ENCODE assay signal across 8 cellular contexts in genomic region chr18:62586148-62586774, GRCh38.
DNase-seq lines count a peak whose midpoint lies in the region; ATAC-seq, FAIRE-seq and TF ChIP-seq lines count a peak whose summit lies in the region.

No MANE protein-coding gene starts in this region.

- H3K36me3 Mint-ChIP-seq in activated CD4-positive, alpha-beta T cell treated with anti-CD3 and anti-CD28 coated beads, Interleukin-2, amount 10 ng/mL, durations not matched to agents 24 days and 14 days (ENCODE audit: low read depth), result peaks cover 37% of the 10 kb centered on the region

- peak overlapping the region; percentile 71 for H3K4me3 Mint-ChIP-seq in activated CD4-positive, alpha-beta T cell treated with anti-CD3 and anti-CD28 coated beads, Interleukin-2, amount 10 ng/mL, durations not matched to agents 24 days and 14 days

- no peaks in the 10 kb centered on the region for H3K27me3 Mint-ChIP-seq in activated CD4-positive, alpha-beta T cell treated with anti-CD3 and anti-CD28 coated beads, Interleukin-2, amount 10 ng/mL, durations not matched to agents 24 days and 14 days

- POLR2A ChIA-PET in A549 (lab: Yijun Ruan, JAX), result no interaction called here

- H3K27me3 ChIP-seq in colonic mucosa (no peaks in the 10 kb centered on the region), right lobe of liver (no peaks in the 10 kb centered on the region)

- H3K27ac ChIP-seq in A549, result no peak overlapping the region
- no peak overlapping the region for H3K27ac ChIP-seq in colonic mucosa
- no peak overlapping the region for H3K27ac ChIP-seq in right lobe of liver

- no peaks in the 10 kb centered on the region for H3K36me3 ChIP-seq in colonic mucosa
- peaks cover 0 to 3% (median under 1%) of the 10 kb centered on the region in 4 donors for H3K36me3 ChIP-seq in right lobe of liver

- peak overlapping the region in 1 of 2 donors; percentile 18 for H3K9ac ChIP-seq in colonic mucosa (ENCODE audit: low read depth in 2 of 2, low read length in 2 of 2)

- DNase-seq in A549 (ENCODE audit: low read depth in 1 of 2, low spot score in 1 of 2) (peak; percentile 60 to 61), NCI-H446 treated with DMSO at 0.1 percent for 48 hours (lab: John Stamatoyannopoulos, UW) (peak; percentile 11), colonic mucosa (peak; percentile 65), right lobe of liver (peak; percentile 63 to 68 (median 67))
- DNase-seq in activated CD4-positive, alpha-beta T cell treated with anti-CD3 and anti-CD28 coated beads, Interleukin-2, amount 10 ng/mL, durations not matched to agents 24 days and 14 days, result peak; percentile 90
- peak; percentile 40 to 50 (median 46) for DNase-seq in stimulated activated CD4-positive, alpha-beta T cell treated with anti-CD3 and anti-CD28 coated beads, TNF-alpha, amount 100 ng/mL, for 4 hours (ENCODE audit: low read depth in 3 of 3)

- peak; percentile 79 to 80 for TF ChIP-seq RAD21 in A549 (conservative IDR thresholded peaks at IDR 0.05 in 1 of 2, IDR thresholded peaks at IDR 0.05 in 1 of 2)

- peak overlapping the region; percentile 34; the same call in 1 of the 3 replicates for H3K4me2 ChIP-seq in A549

- peaks cover 40% of the 10 kb centered on the region for H3K4me1 Mint-ChIP-seq in activated CD4-positive, alpha-beta T cell treated with anti-CD3 and anti-CD28 coated beads, Interleukin-2, amount 10 ng/mL, durations not matched to agents 24 days and 14 days

- TF ChIP-seq CTCF in A549 (IDR thresholded peaks at IDR 0.05) (peak; percentile 74), colonic mucosa (IDR thresholded peaks at IDR 0.05) (peak; percentile 73), right lobe of liver (IDR thresholded peaks at IDR 0.05) (peak; percentile 52 to 83 (median 80))

- H3K27ac Mint-ChIP-seq in activated CD4-positive, alpha-beta T cell treated with anti-CD3 and anti-CD28 coated beads, Interleukin-2, amount 10 ng/mL, durations not matched to agents 24 days and 14 days, result peak overlapping the region; percentile 82

- no peaks in the 10 kb centered on the region for H3K9me3 Mint-ChIP-seq in activated CD4-positive, alpha-beta T cell treated with anti-CD3 and anti-CD28 coated beads, Interleukin-2, amount 10 ng/mL, durations not matched to agents 24 days and 14 days

- no peak for FAIRE-seq in A549 (lab: Jason Lieb, UNC)

- WGBS in A549 (ENCODE audit: missing lambda C conversion rate), result 19% methylated on average over 14 of the region's 14 CpGs
- 23% methylated on average over 14 of the region's 14 CpGs for WGBS in right lobe of liver (ENCODE audit: insufficient coverage, low coverage, low lambda C conversion rate, missing lambda C conversion rate)

- ATAC-seq in A549 (peak; percentile 80 to 89; a peak in 5 of 6 replicates), GM18498 (IDR thresholded peaks at IDR 0.05; ENCODE audit: unreplicated experiment) (peak; percentile 78), HG03025 (IDR thresholded peaks at IDR 0.05; ENCODE audit: low FRiP score, unreplicated experiment) (peak; percentile 65), right lobe of liver (peak; percentile 62 to 75 (median 67))

- H3K4me1 ChIP-seq in A549 (peaks cover 4% of the 10 kb centered on the region; the same call in 1 of the 3 replicates), colonic mucosa (no peaks in the 10 kb centered on the region), right lobe of liver (peaks cover 0 to 10% (median 3%) of the 10 kb centered on the region in 4 donors)

- H3K4me3 ChIP-seq in A549, result no peak overlapping the region
- H3K4me3 ChIP-seq in colonic mucosa, result no peak overlapping the region
- no peak overlapping the region for H3K4me3 ChIP-seq in right lobe of liver

- TF ChIP-seq EP300 in A549 (IDR thresholded peaks at IDR 0.05), result no peak

- TF ChIP-seq POLR2A in A549 (IDR thresholded peaks at IDR 0.05; ENCODE audit: low read length) (no peak), right lobe of liver (IDR thresholded peaks at IDR 0.05) (no peak)

- CTCF ChIA-PET in A549 (lab: Yijun Ruan, JAX), result interaction anchor here (0.6 to 4.4 kb wide), 41 partner anchors 10 to 846 kb away, joined by 3 to 61 read pairs (median 4); partner anchors contain the start of genes PHLPP1 and ZCCHC2

- intact Hi-C loops in activated CD4-positive, alpha-beta T cell treated with anti-CD3 and anti-CD28 coated beads, Interleukin-2, amount 10 ng/mL, durations not matched to agents 24 days and 14 days (cut with micrococcal nuclease), result loop anchor here (1.0 to 5.0 kb wide), 7 partner anchors 64 to 399 kb away; partner anchors contain the start of genes PHLPP1, PIGN, RELCH and TNFRSF11A
- intact Hi-C loops in colonic mucosa (cut with DNase I) (loop anchor here (5.0 kb wide), 1 partner anchor 396 kb away; no protein-coding TSS in a partner anchor), right lobe of liver (cut with DNase I) (loop anchor here in 1 of 2 donors (10.0 kb wide), 1 partner anchor 399 kb away; no protein-coding TSS in a partner anchor)

- H3K9me3 ChIP-seq in A549 (no peaks in the 10 kb centered on the region), colonic mucosa (no peaks in the 10 kb centered on the region), right lobe of liver (no peaks in the 10 kb centered on the region)

TF ChIP-seq in A549, 52 proteins besides CTCF, POLR2A, EP300 and RAD21:
- peak; percentile 64 for TF ChIP-seq SMC3 (IDR thresholded peaks at IDR 0.05)
- TF ChIP-seq BHLHE40 (IDR thresholded peaks at IDR 0.05; ENCODE audit: low read depth, low read length), result no peak

Comparison
In these comparisons a context has a peak if more than half of its experiments do, and no peak if none do; other contexts are left out.
1. DNase-seq: peak in every context shown above with its lines; median percentile 90 in activated CD4-positive, alpha-beta T cell treated with anti-CD3 and anti-CD28 coated beads, Interleukin-2, amount 10 ng/mL, durations not matched to agents 24 days and 14 days; 67 in right lobe of liver; 65 in colonic mucosa; 60 in A549; 46 in stimulated activated CD4-positive, alpha-beta T cell treated with anti-CD3 and anti-CD28 coated beads, TNF-alpha, amount 100 ng/mL, for 4 hours; 11 in NCI-H446 treated with DMSO at 0.1 percent for 48 hours.